Comparison of ENCODE assay signal across 9 cellular contexts in the genomic region with DNA sequence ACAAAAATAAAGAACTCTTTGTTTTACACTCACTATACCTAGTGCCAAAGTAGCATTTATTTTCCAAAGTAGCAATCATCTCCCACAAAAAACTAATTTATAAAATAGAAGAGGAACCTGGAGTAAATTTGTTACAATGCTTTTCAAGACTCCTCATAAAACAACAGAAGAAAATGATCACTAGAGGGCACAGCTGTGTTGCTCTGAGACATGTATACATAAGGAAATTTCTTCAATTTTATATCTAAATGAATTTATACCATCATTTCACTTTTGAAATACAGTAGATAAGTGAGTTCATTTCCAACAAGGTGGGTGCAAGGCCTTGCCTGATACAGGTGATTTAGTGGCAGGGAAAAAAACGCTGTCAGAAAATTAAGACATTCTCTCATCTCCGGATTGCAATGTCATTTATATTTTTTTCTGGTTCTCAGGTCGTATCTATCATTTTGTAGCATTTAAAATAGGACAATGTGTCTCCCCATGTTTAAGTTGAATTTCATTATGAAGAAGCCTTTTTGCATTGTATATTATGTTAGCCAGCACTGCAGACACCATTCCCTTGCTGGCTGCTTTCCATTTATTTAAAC. TPM values are rescaled to one million over a fixed set of nuclear protein-coding genes. Genes with fewer than 3 reads are reported as not detected.
DNase-seq lines count a peak whose midpoint lies in the region; ATAC-seq and TF ChIP-seq lines count a peak whose summit lies in the region.
"Had no signal": no experiment of that assay in that cellular context is flagged by ENCODE, and none has a peak within 500 bp of the region (broad histone marks: within the 10 kb centered on the region; RNA-seq: fewer than 3 reads in every experiment).

No MANE protein-coding gene starts in this region.

- 70% methylated on average over 3 of the region's 3 CpGs for WGBS in right lobe of liver (ENCODE audit: insufficient coverage, low coverage, low lambda C conversion rate, missing lambda C conversion rate)
- WGBS in ovary, 3 donors, result 70 to 75% (median 75%) methylated on average over 3 of the region's 3 CpGs

- no peaks in the 10 kb centered on the region for H3K4me1 ChIP-seq in right lobe of liver
- H3K4me1 ChIP-seq in ovary (ENCODE audit: insufficient read depth), result no peaks in the 10 kb centered on the region

- H3K27me3 Mint-ChIP-seq in CD14-positive monocyte (ENCODE audit: low read depth in 3 of 3), result peaks cover 0 to 6% (median 0%) of the 10 kb centered on the region in 3 donors
- H3K27me3 Mint-ChIP-seq: activated naive CD8-positive, alpha-beta T cell treated with anti-CD3 and anti-CD28 coated beads, Interleukin-2, amount 10 ng/mL, durations not matched to agents 7 days and 5 days had no signal

- DNase-seq in CD14-positive monocyte (ENCODE audit: low spot score) (no peak), astrocyte of the hippocampus (ENCODE audit: low read depth, low spot score) (peak; percentile 46), right lobe of liver (no peak), posterior vena cava (ENCODE audit: low spot score) (no peak), T-helper 9 cell (no peak), ovary (no peak)
- peak; percentile 9 for DNase-seq in Jurkat, Clone E6-1 (ENCODE audit: low read depth, low spot score)
- DNase-seq: activated naive CD8-positive, alpha-beta T cell treated with anti-CD3 and anti-CD28 coated beads, Interleukin-2, amount 10 ng/mL, durations not matched to agents 7 days and 5 days had no signal

- no peak overlapping the region for H3K4me3 ChIP-seq in Jurkat, Clone E6-1 (ENCODE audit: low read length)
- H3K4me3 ChIP-seq in right lobe of liver (no peak overlapping the region), ovary (no peak overlapping the region)

- TF ChIP-seq POLR2A in right lobe of liver (IDR thresholded peaks at IDR 0.05) (no peak), ovary (IDR thresholded peaks at IDR 0.05) (no peak)

- no peak for TF ChIP-seq EP300 in ovary (IDR thresholded peaks at IDR 0.05)

- H3K36me3 ChIP-seq in right lobe of liver, result no peaks in the 10 kb centered on the region
- no peaks in the 10 kb centered on the region for H3K36me3 ChIP-seq in ovary

- H3K9me3 ChIP-seq in right lobe of liver, result no peaks in the 10 kb centered on the region
- no peaks in the 10 kb centered on the region for H3K9me3 ChIP-seq in ovary

- H3K9me3 Mint-ChIP-seq in CD14-positive monocyte, result no peaks in the 10 kb centered on the region
- H3K9me3 Mint-ChIP-seq: activated naive CD8-positive, alpha-beta T cell treated with anti-CD3 and anti-CD28 coated beads, Interleukin-2, amount 10 ng/mL, durations not matched to agents 7 days and 5 days had no signal

- H3K36me3 Mint-ChIP-seq in CD14-positive monocyte, result no peaks in the 10 kb centered on the region
- H3K36me3 Mint-ChIP-seq: activated naive CD8-positive, alpha-beta T cell treated with anti-CD3 and anti-CD28 coated beads, Interleukin-2, amount 10 ng/mL, durations not matched to agents 7 days and 5 days had no signal

- ATAC-seq in right lobe of liver, result peak; percentile 53 to 64 (median 58)
- ATAC-seq in HG02840 (IDR thresholded peaks at IDR 0.05; ENCODE audit: low FRiP score, unreplicated experiment), result no peak

- H3K4me1 Mint-ChIP-seq in CD14-positive monocyte, result no peaks in the 10 kb centered on the region
- H3K4me1 Mint-ChIP-seq: activated naive CD8-positive, alpha-beta T cell treated with anti-CD3 and anti-CD28 coated beads, Interleukin-2, amount 10 ng/mL, durations not matched to agents 7 days and 5 days had no signal

- H3K27me3 ChIP-seq in right lobe of liver (no peaks in the 10 kb centered on the region), ovary (no peaks in the 10 kb centered on the region)

- H3K27ac ChIP-seq in right lobe of liver, result no peak overlapping the region
- no peak overlapping the region for H3K27ac ChIP-seq in ovary

- no peak overlapping the region for H3K4me3 Mint-ChIP-seq in CD14-positive monocyte
- H3K4me3 Mint-ChIP-seq: activated naive CD8-positive, alpha-beta T cell treated with anti-CD3 and anti-CD28 coated beads, Interleukin-2, amount 10 ng/mL, durations not matched to agents 7 days and 5 days had no signal

- peak; percentile 19 for TF ChIP-seq CTCF in CD14-positive monocyte (IDR thresholded peaks at IDR 0.05)
- TF ChIP-seq CTCF in right lobe of liver (IDR thresholded peaks at IDR 0.05), result peak; percentile 31 to 64 (median 52)
- no peak for TF ChIP-seq CTCF in ovary (IDR thresholded peaks at IDR 0.05)

- intact Hi-C loops in CD14-positive monocyte (cut with micrococcal nuclease), result no loop called here
- intact Hi-C loops in right lobe of liver (cut with DNase I), result no loop called here
- intact Hi-C loops in posterior vena cava (cut with DNase I), result loop anchor here in 1 of 2 donors (10.0 kb wide), 1 partner anchor 159 kb away; no protein-coding TSS in a partner anchor
- intact Hi-C loops in ovary (cut with DNase I), result loop anchor here in 3 of 4 donors (10.0 kb wide), 1 partner anchor 159 kb away; no protein-coding TSS in a partner anchor

- no peak overlapping the region for H3K27ac Mint-ChIP-seq in CD14-positive monocyte
- H3K27ac Mint-ChIP-seq: activated naive CD8-positive, alpha-beta T cell treated with anti-CD3 and anti-CD28 coated beads, Interleukin-2, amount 10 ng/mL, durations not matched to agents 7 days and 5 days had no signal

RNA-seq across cellular contexts. Expression of a gene that starts 25.3 kb away (rescaled TPM):
- polyA plus RNA-seq in CD14-positive monocyte (not detected), ovary (10 to 100 TPM in 1 of 2 donors, 1 to 10 TPM in 1; 6.9 to 14.4 TPM)
- 4.8 TPM for polyA plus RNA-seq in Jurkat, Clone E6-1 (2012; ENCODE audit: insufficient read depth, insufficient read length)
- total RNA-seq in right lobe of liver (10 to 100 TPM in 5 of 6 experiments, 1 to 10 TPM in 1; 8.7 to 42.3 (median 24.5) TPM), posterior vena cava (10 to 100 TPM; 14.4 to 24.9 TPM), ovary (10 to 100 TPM in 5 of 7 donors, 1 to 10 TPM in 2; 7.9 to 14.1 (median 11.7) TPM)
- total RNA-seq: activated naive CD8-positive, alpha-beta T cell treated with anti-CD3 and anti-CD28 coated beads, Interleukin-2, amount 10 ng/mL, durations not matched to agents 7 days and 5 days had no signal

Comparison
In these comparisons a context has a peak if more than half of its experiments do, and no peak if none do; other contexts are left out.
1. DNase-seq: peak in Jurkat, Clone E6-1 (single experiment) and astrocyte of the hippocampus (single experiment); none in CD14-positive monocyte (single experiment), right lobe of liver (0 of 3), posterior vena cava (single experiment), T-helper 9 cell (single experiment) and ovary (0 of 5).
2. CTCF ChIP-seq: peak in CD14-positive monocyte (single experiment) and right lobe of liver (4 of 4); none in ovary (0 of 3).
3. intact Hi-C loops: an anchor here in ovary (10.0 kb wide); none called in CD14-positive monocyte and right lobe of liver.